12 cellular contexts compared by ENCODE assay signal in the genomic region with DNA sequence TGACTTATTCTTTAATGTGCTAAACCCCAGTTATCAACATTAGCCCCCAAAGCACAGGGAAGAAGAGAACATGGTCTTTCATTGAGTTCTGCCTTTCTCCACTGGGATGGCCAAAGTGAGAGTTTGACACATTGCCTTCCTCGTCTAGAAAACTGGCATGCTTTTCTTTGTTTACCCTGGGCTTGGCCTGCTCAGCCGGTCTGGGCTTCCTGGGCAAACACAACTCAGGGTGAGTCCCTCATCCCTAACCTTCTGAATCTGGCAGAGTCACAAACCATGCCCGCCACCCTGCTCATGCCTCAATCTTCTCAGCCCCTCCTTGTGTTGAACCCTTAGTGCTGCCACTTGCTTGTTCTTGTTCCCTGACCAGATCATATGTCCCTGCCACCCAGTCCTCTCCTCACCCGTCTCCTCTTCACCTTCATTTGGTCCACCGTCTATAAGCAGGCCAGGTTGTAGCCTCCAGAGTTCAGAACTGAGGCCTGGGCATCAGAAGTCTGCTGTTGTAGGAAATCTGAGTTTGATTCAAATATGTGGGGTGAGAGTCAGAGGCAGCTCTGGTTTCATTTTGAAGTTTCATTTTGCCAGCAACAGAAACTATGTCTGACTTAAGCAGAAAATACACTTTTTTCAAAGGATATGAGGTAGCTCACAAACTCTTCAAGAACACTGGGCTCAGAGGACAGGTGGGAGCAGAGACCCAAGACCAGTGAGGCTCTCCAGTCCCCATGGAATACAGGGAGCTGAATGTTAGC.
DNase-seq lines count a peak whose midpoint lies in the region; ATAC-seq and TF ChIP-seq lines count a peak whose summit lies in the region.
"Had no signal": no experiment of that assay in that cellular context is flagged by ENCODE, and none has a peak within 500 bp of the region (broad histone marks: within the 10 kb centered on the region; RNA-seq: fewer than 3 reads in every experiment).

No MANE protein-coding gene starts in this region.

- no peaks in the 10 kb centered on the region for H3K27me3 Mint-ChIP-seq in endodermal cell (ENCODE audit: insufficient read depth)
- no peaks in the 10 kb centered on the region for H3K27me3 Mint-ChIP-seq in CD8-positive, alpha-beta memory T cell

- dilution Hi-C loops in mammary epithelial cell (cut with HindIII; ENCODE audit: low sequenced_read_pairs): no loop called here

- H3K27ac Mint-ChIP-seq in endodermal cell: no peak overlapping the region
- H3K27ac Mint-ChIP-seq in CD8-positive, alpha-beta memory T cell: no peak overlapping the region

- H3K9me3 Mint-ChIP-seq in endodermal cell: no peaks in the 10 kb centered on the region
- no peaks in the 10 kb centered on the region for H3K9me3 Mint-ChIP-seq in CD8-positive, alpha-beta memory T cell

- H4K20me1 ChIP-seq in mammary epithelial cell (ENCODE audit: insufficient read depth, low read length): no peaks in the 10 kb centered on the region

- TF ChIP-seq CTCF in mammary epithelial cell (conservative IDR thresholded peaks at IDR 0.05 in 1 of 2, IDR thresholded peaks at IDR 0.05 in 1 of 2; ENCODE audit: extremely low read depth in 1 of 2, insufficient read depth in 1 of 2, low read depth in 1 of 2, low read length in 2 of 2) (no peak), endodermal cell (conservative IDR thresholded peaks at IDR 0.05) (no peak), dorsolateral prefrontal cortex (IDR thresholded peaks at IDR 0.05 in 54 of 56, conservative IDR thresholded peaks at IDR 0.05 in 2 of 56; ENCODE audit: low read depth in 1 of 56, partially characterized antibody in 56 of 56) (no peak)

- H3K4me1 Mint-ChIP-seq in endodermal cell: peaks cover 9% of the 10 kb centered on the region
- no peaks in the 10 kb centered on the region for H3K4me1 Mint-ChIP-seq in CD8-positive, alpha-beta memory T cell

- H3K4me3 ChIP-seq in mammary epithelial cell (replicated peaks in 1 of 3; ENCODE audit: insufficient read depth in 1 of 3, low read depth in 2 of 3, low read length in 3 of 3) (no peak overlapping the region), endodermal cell (ENCODE audit: low read length) (no peak overlapping the region), dorsolateral prefrontal cortex (no peak overlapping the region)
- no peak overlapping the region for H3K4me3 ChIP-seq in CD8-positive, alpha-beta memory T cell (ENCODE audit: low read length)

- no TSS peak for BruUV-seq in mammary epithelial cell (replicated peaks; lab: Mats Ljungman, UMichigan)

- H3K36me3 ChIP-seq in mammary epithelial cell (ENCODE audit: insufficient read depth, low read length) (no peaks in the 10 kb centered on the region), endodermal cell (ENCODE audit: control insufficient read depth, insufficient read depth, low read length) (no peaks in the 10 kb centered on the region)
- H3K36me3 ChIP-seq in CD8-positive, alpha-beta memory T cell (ENCODE audit: insufficient read depth, low read length): no peaks in the 10 kb centered on the region

- H3K27ac ChIP-seq in mammary epithelial cell (ENCODE audit: insufficient read depth, low read depth, low read length) (no peak overlapping the region), endodermal cell (ENCODE audit: low read depth, low read length) (no peak overlapping the region), dorsolateral prefrontal cortex (no peak overlapping the region)
- no peak overlapping the region for H3K27ac ChIP-seq in CD8-positive, alpha-beta memory T cell (ENCODE audit: low read depth, low read length)

- peak overlapping the region; percentile 12 for H2AFZ ChIP-seq in mammary epithelial cell (ENCODE audit: low read depth, low read length)

- no peaks in the 10 kb centered on the region for H3K9me3 ChIP-seq in mammary epithelial cell (replicated peaks; ENCODE audit: insufficient read depth, low read length)
- no peaks in the 10 kb centered on the region for H3K9me3 ChIP-seq in endodermal cell (ENCODE audit: control insufficient read depth, low read length)
- no peaks in the 10 kb centered on the region for H3K9me3 ChIP-seq in CD8-positive, alpha-beta memory T cell (ENCODE audit: low read length)

- H3K79me2 ChIP-seq in mammary epithelial cell (ENCODE audit: insufficient read depth, low read length): no peaks in the 10 kb centered on the region

- no peak for TF ChIP-seq POLR2A in GM18505 (IDR thresholded peaks at IDR 0.05; ENCODE audit: borderline replicate concordance, extremely low read depth, insufficient read depth, insufficient read length)

- no peak overlapping the region for H3K9ac ChIP-seq in mammary epithelial cell (ENCODE audit: insufficient read depth, low read length)
- no peak overlapping the region for H3K9ac ChIP-seq in endodermal cell (ENCODE audit: extremely low read depth, low read length, poor library complexity, severe bottlenecking)

- H3K27me3 ChIP-seq in mammary epithelial cell (ENCODE audit: insufficient read depth, low read length) (no peaks in the 10 kb centered on the region), endodermal cell (ENCODE audit: control insufficient read depth, insufficient read depth, low read length, poor library complexity, severe bottlenecking) (no peaks in the 10 kb centered on the region), dorsolateral prefrontal cortex (no peaks in the 10 kb centered on the region)
- no peaks in the 10 kb centered on the region for H3K27me3 ChIP-seq in CD8-positive, alpha-beta memory T cell (ENCODE audit: insufficient read depth, low read length, poor library complexity, severe bottlenecking)

- POLR2A ChIA-PET in CD8-positive, alpha-beta memory T cell (lab: Charles Lee): no interaction called here

- 97% methylated on average over 3 of the region's 5 CpGs for WGBS in mammary epithelial cell (ENCODE audit: low coverage, missing lambda C conversion rate)
- WGBS in endodermal cell (ENCODE audit: insufficient coverage in 1 of 2, insufficient read length in 1 of 2), 2 experiments: 92 to 95% methylated on average over 3 to 5 of the region's 5 CpGs

- in situ Hi-C loops in mammary epithelial cell (cut with MboI; ENCODE audit: low sequenced_read_pairs in 2 of 2): no loop called here

- CTCF ChIA-PET in mammary epithelial cell (lab: Charles Lee; ENCODE audit: low non-redundant PET): no interaction called here
- CTCF ChIA-PET in CD8-positive, alpha-beta memory T cell (lab: Charles Lee): no interaction called here

- DNase-seq in mammary epithelial cell (no peak), endodermal cell (no peak), dorsolateral prefrontal cortex (no peak), cerebellum (ENCODE audit: low spot score) (no peak)
- no peak for DNase-seq in CD8-positive, alpha-beta memory T cell
- DNase-seq: activated naive CD4-positive, alpha-beta T cell treated with Interleukin-2 at 50 U/mL for 16 hours; NCI-H1436; small intestine had no signal

- H3K4me2 ChIP-seq in mammary epithelial cell (ENCODE audit: insufficient read depth, low read depth, low read length): no peak overlapping the region

- intact Hi-C loops in mammary epithelial cell (cut with micrococcal nuclease) (no loop called here), dorsolateral prefrontal cortex (cut with DNase I) (no loop called here)

- no peak overlapping the region for H3K4me3 Mint-ChIP-seq in endodermal cell
- no peak overlapping the region for H3K4me3 Mint-ChIP-seq in CD8-positive, alpha-beta memory T cell

- ATAC-seq in GM18505 (IDR thresholded peaks at IDR 0.05; ENCODE audit: unreplicated experiment): peak; percentile 48
- ATAC-seq in GM19467 (IDR thresholded peaks at IDR 0.05; ENCODE audit: unreplicated experiment): peak; percentile 64
- ATAC-seq in HG03095 (IDR thresholded peaks at IDR 0.05; ENCODE audit: unreplicated experiment): peak; percentile 67
- ATAC-seq: Panc1 had no signal

- no peaks in the 10 kb centered on the region for H3K36me3 Mint-ChIP-seq in endodermal cell (ENCODE audit: low read depth)
- no peaks in the 10 kb centered on the region for H3K36me3 Mint-ChIP-seq in CD8-positive, alpha-beta memory T cell

- H3K4me1 ChIP-seq in mammary epithelial cell (ENCODE audit: insufficient read depth, low read length): peaks cover 21% of the 10 kb centered on the region
- H3K4me1 ChIP-seq in endodermal cell (ENCODE audit: control insufficient read depth, insufficient read depth, low read length): peaks cover 9% of the 10 kb centered on the region
- H3K4me1 ChIP-seq in CD8-positive, alpha-beta memory T cell (ENCODE audit: insufficient read depth, low read length): no peaks in the 10 kb centered on the region
